Comparison of ENCODE assay signal across 22 cellular contexts in genomic region chr15:52369455-52369854, GRCh38.
"Had no signal": no experiment of that assay in that cellular context is flagged by ENCODE, and none has a peak within 500 bp of the region (broad histone marks: within the 10 kb centered on the region; RNA-seq: fewer than 3 reads in every experiment).

No MANE protein-coding gene starts in this region.

- H3K9me3 ChIP-seq: esophagus squamous epithelium, mucosa of descending colon, prostate gland, right lobe of liver, testis, tibial artery, upper lobe of left lung had no signal

- H3K4me3 ChIP-seq: coronary artery, esophagus squamous epithelium, mucosa of descending colon, neural progenitor cell, prostate gland, right lobe of liver, smooth muscle cell, testis, tibial artery, upper lobe of left lung had no signal

- H3K36me3 ChIP-seq: prostate gland had no signal

- ATAC-seq: mucosa of descending colon; stimulated activated naive CD8-positive, alpha-beta T cell treated with anti-CD3 and anti-CD28 coated beads, Interleukin-15, amount 100 ng/mL, for 72 hours had no signal

- H3K27me3 ChIP-seq: esophagus squamous epithelium, neural progenitor cell, right lobe of liver, testis, tibial artery, upper lobe of left lung had no signal

- H3K27ac ChIP-seq: coronary artery, esophagus squamous epithelium, neural progenitor cell, prostate gland, right lobe of liver, testis, tibial artery, upper lobe of left lung had no signal

- H3K4me1 ChIP-seq: esophagus squamous epithelium, neural progenitor cell, prostate gland, right lobe of liver, testis, tibial artery, upper lobe of left lung had no signal

- DNase-seq: dermis blood vessel endothelial cell; effector memory CD4-positive, alpha-beta T cell; erythroblast; esophagus squamous epithelium; foreskin melanocyte; mesenchymal stem cell; naive thymus-derived CD4-positive, alpha-beta T cell; right lobe of liver; stimulated activated CD4-positive, alpha-beta T cell treated with anti-CD3 and anti-CD28 coated beads, Interleukin-12 subunit alpha, Interleukin-12 subunit beta, amount 100 ng/mL, for 4 hours; stimulated activated CD4-positive, alpha-beta T cell treated with anti-CD3 and anti-CD28 coated beads, Interleukin-1b, Interleukin-23, amount 100 ng/mL, for 48 hours; stimulated activated CD4-positive, alpha-beta T cell treated with anti-CD3 and anti-CD28 coated beads, Interleukin-4, amount 100 ng/mL, for 1 hour; stimulated activated CD8-positive, alpha-beta memory T cell treated with anti-CD3 and anti-CD28 coated beads, Interleukin-4, amount 100 ng/mL, for 48 hours; stimulated activated naive CD4-positive, alpha-beta T cell; stimulated activated naive CD8-positive, alpha-beta T cell treated with anti-CD3 and anti-CD28 coated beads, Interleukin-15, amount 100 ng/mL, for 72 hours had no signal
